23 cellular contexts compared by ENCODE assay signal in the genomic region with DNA sequence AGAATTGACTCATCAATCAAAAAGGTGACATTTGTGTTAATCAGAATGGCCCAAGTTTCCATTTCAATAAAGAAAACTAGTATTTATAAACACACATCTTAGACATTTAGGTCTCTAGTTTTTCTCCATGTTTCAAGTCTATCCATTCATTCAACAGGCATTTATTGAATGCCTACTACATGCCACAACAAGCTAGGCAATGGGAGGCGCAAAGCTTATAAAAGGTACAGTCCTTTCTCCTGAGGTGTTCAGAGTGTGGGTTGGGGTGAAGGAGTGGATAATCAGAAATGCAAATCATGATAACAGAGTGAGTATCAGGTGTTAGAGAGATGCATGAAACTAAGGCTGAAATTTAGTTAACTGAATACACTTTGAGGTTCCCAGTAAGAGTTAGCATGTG.
"Had no signal": no experiment of that assay in that cellular context is flagged by ENCODE, and none has a peak within 500 bp of the region (broad histone marks: within the 10 kb centered on the region; RNA-seq: fewer than 3 reads in every experiment).

No MANE protein-coding gene starts in this region.

- H3K4me3 ChIP-seq: cardiac muscle cell, colonic mucosa, heart right ventricle, left lung, lower lobe of right lung, right lobe of liver, suprapubic skin, tibial artery, upper lobe of right lung had no signal

- H3K4me1 Mint-ChIP-seq: activated B cell treated with CpG ODN at 0.5 μM for 24 hours; activated CD8-positive, alpha-beta memory T cell treated with anti-CD3 and anti-CD28 coated beads, Interleukin-2, amount 10 ng/mL, durations not matched to agents 7 days and 5 days had no signal

- H3K27me3 ChIP-seq: cardiac muscle cell, colonic mucosa, left lung, right lobe of liver, suprapubic skin, tibial artery, upper lobe of right lung had no signal

- H3K27ac Mint-ChIP-seq: activated B cell treated with CpG ODN at 0.5 μM for 24 hours; activated CD8-positive, alpha-beta memory T cell treated with anti-CD3 and anti-CD28 coated beads, Interleukin-2, amount 10 ng/mL, durations not matched to agents 7 days and 5 days; activated CD8-positive, alpha-beta T cell treated with anti-CD3 and anti-CD28 coated beads, Interleukin-2, amount 10 ng/mL, durations not matched to agents 7 days and 5 days; activated naive CD4-positive, alpha-beta T cell treated with anti-CD3 and anti-CD28 coated beads, Interleukin-2, amount 50 U/mL, for 72 hours; natural killer cell treated with Interleukin-12 subunit alpha and Interleukin-12 subunit beta and Interleukin-15 and Interleukin-18, amount 100 ng/mL, for 72 hours; progenitor cell of endocrine pancreas; T-helper 2 cell treated with Interferon-gamma antibody and Interleukin-4, amounts not matched to agents 5 μg/mL and 100 μg/mL, for 36 hours had no signal

- H3K4me3 Mint-ChIP-seq: activated B cell treated with CpG ODN at 0.5 μM for 24 hours; activated CD8-positive, alpha-beta memory T cell treated with anti-CD3 and anti-CD28 coated beads, Interleukin-2, amount 10 ng/mL, durations not matched to agents 7 days and 5 days; activated CD8-positive, alpha-beta T cell treated with anti-CD3 and anti-CD28 coated beads, Interleukin-2, amount 10 ng/mL, durations not matched to agents 7 days and 5 days; natural killer cell treated with Interleukin-12 subunit alpha and Interleukin-12 subunit beta and Interleukin-15 and Interleukin-18, amount 100 ng/mL, for 72 hours; T-helper 2 cell treated with Interferon-gamma antibody and Interleukin-4, amounts not matched to agents 5 μg/mL and 100 μg/mL, for 36 hours had no signal

- H3K9me3 Mint-ChIP-seq: activated B cell treated with CpG ODN at 0.5 μM for 24 hours; activated naive CD4-positive, alpha-beta T cell treated with anti-CD3 and anti-CD28 coated beads, Interleukin-2, amount 50 U/mL, for 72 hours; natural killer cell treated with Interleukin-12 subunit alpha and Interleukin-12 subunit beta and Interleukin-15 and Interleukin-18, amount 100 ng/mL, for 72 hours; T-helper 2 cell treated with Interferon-gamma antibody and Interleukin-4, amounts not matched to agents 5 μg/mL and 100 μg/mL, for 36 hours had no signal

- ATAC-seq: activated CD8-positive, alpha-beta memory T cell treated with anti-CD3 and anti-CD28 coated beads, Interleukin-2, amount 10 ng/mL, durations not matched to agents 7 days and 5 days; activated CD8-positive, alpha-beta T cell treated with anti-CD3 and anti-CD28 coated beads, Interleukin-2, amount 10 ng/mL, durations not matched to agents 7 days and 5 days; activated naive CD4-positive, alpha-beta T cell treated with anti-CD3 and anti-CD28 coated beads, Interleukin-2, amount 50 U/mL, for 72 hours; heart right ventricle; left lung; lower lobe of right lung; natural killer cell treated with Interleukin-12 subunit alpha and Interleukin-12 subunit beta and Interleukin-15 and Interleukin-18, amount 100 ng/mL, for 72 hours; right lobe of liver; upper lobe of right lung had no signal

- H3K36me3 Mint-ChIP-seq: activated CD8-positive, alpha-beta memory T cell treated with anti-CD3 and anti-CD28 coated beads, Interleukin-2, amount 10 ng/mL, durations not matched to agents 7 days and 5 days; activated naive CD4-positive, alpha-beta T cell treated with anti-CD3 and anti-CD28 coated beads, Interleukin-2, amount 50 U/mL, for 72 hours; natural killer cell treated with Interleukin-12 subunit alpha and Interleukin-12 subunit beta and Interleukin-15 and Interleukin-18, amount 100 ng/mL, for 72 hours had no signal

- H3K9me3 ChIP-seq: colonic mucosa, heart right ventricle, left lung, lower lobe of right lung, right lobe of liver, suprapubic skin, tibial artery, upper lobe of right lung had no signal

- H3K27me3 Mint-ChIP-seq: activated B cell treated with CpG ODN at 0.5 μM for 24 hours; natural killer cell treated with Interleukin-12 subunit alpha and Interleukin-12 subunit beta and Interleukin-15 and Interleukin-18, amount 100 ng/mL, for 72 hours; progenitor cell of endocrine pancreas had no signal

- H3K36me3 ChIP-seq: cardiac muscle cell, colonic mucosa, left lung, lower lobe of right lung, right lobe of liver, suprapubic skin, upper lobe of right lung had no signal

- H3K4me1 ChIP-seq: colonic mucosa, left lung, lower lobe of right lung, right lobe of liver, upper lobe of right lung had no signal

- H3K27ac ChIP-seq: cardiac muscle cell, colonic mucosa, heart right ventricle, left lung, lower lobe of right lung, right lobe of liver, suprapubic skin, tibial artery, upper lobe of right lung had no signal

- DNase-seq: activated B cell treated with CpG ODN at 0.5 μM for 24 hours; activated CD8-positive, alpha-beta memory T cell treated with anti-CD3 and anti-CD28 coated beads, Interleukin-2, amount 10 ng/mL, durations not matched to agents 7 days and 5 days; activated CD8-positive, alpha-beta T cell treated with anti-CD3 and anti-CD28 coated beads, Interleukin-2, amount 10 ng/mL, durations not matched to agents 7 days and 5 days; activated naive CD4-positive, alpha-beta T cell; cerebellar nuclear complex; colonic mucosa; effector CD8-positive, alpha-beta T cell; erythroblast; heart right ventricle; left lung; lower lobe of right lung; mesendoderm; right lobe of liver; stimulated activated naive CD4-positive, alpha-beta T cell; T-helper 1 cell; tibial artery; upper lobe of right lung had no signal
